1 cellular context compared by ENCODE assay signal in the genomic region with DNA sequence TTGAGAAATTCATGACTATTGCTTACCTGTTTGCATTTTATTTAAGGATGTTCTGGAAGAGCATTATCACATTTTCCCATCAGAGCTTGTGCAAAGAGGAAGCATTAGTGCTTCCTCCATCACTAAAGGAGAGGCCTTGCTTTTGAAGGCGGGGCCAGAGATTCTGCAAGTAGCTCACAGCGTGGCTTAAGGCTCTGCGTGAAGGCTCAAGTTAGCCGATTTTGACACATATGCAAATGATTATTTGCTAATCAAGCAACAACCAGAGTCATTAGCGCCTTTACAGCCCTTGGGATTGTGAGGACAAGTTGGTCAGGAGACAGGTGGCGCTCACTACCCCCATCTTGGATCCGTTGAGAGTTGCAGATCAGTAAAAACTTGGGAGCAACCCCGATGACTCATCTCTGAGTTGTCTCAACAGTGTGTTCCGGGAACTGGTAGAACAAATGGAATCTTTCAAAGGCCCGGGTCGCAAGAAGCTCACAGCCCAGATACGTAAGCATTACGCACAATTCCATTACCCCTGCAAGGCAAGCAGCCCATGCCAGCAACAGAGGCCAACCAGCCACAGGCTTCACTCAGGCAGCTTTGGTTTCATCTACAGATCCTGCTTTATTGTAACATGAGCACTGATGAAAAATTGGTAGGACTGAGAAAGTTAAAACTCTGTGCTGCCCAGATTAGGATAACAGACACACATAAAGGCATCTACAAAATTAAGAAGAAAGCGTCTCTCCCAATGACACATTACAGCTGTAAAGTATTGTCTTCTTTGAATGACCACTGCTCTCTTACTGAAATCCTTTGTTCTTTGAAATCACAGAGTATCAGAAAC.
TF ChIP-seq lines count a peak whose summit lies in the region.

No MANE protein-coding gene starts in this region.

TF ChIP-seq in HepG2, 621 proteins besides CTCF, POLR2A, EP300 and RAD21 (continued from another document and continues in another):
- TF ChIP-seq, protein P1, sequence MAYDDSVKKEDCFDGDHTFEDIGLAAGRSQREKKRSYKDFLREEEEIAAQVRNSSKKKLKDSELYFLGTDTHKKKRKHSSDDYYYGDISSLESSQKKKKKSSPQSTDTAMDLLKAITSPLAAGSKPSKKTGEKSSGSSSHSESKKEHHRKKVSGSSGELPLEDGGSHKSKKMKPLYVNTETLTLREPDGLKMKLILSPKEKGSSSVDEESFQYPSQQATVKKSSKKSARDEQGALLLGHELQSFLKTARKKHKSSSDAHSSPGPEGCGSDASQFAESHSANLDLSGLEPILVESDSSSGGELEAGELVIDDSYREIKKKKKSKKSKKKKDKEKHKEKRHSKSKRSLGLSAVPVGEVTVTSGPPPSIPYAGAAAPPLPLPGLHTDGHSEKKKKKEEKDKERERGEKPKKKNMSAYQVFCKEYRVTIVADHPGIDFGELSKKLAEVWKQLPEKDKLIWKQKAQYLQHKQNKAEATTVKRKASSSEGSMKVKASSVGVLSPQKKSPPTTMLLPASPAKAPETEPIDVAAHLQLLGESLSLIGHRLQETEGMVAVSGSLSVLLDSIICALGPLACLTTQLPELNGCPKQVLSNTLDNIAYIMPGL (CRISPR knock-in tag; IDR thresholded peaks at IDR 0.05; ENCODE audit: borderline replicate concordance in 1 of 2, low read depth in 1 of 2) = peak; percentile 49 to 54; a peak in 1 of 4 replicates
- TF ChIP-seq, protein P2, sequence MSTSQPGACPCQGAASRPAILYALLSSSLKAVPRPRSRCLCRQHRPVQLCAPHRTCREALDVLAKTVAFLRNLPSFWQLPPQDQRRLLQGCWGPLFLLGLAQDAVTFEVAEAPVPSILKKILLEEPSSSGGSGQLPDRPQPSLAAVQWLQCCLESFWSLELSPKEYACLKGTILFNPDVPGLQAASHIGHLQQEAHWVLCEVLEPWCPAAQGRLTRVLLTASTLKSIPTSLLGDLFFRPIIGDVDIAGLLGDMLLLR (CRISPR knock-in tag; IDR thresholded peaks at IDR 0.05) = no peak
- no peak for TF ChIP-seq ZNF367 (CRISPR knock-in tag; IDR thresholded peaks at IDR 0.05; ENCODE audit: borderline replicate concordance)
- TF ChIP-seq, protein P3, sequence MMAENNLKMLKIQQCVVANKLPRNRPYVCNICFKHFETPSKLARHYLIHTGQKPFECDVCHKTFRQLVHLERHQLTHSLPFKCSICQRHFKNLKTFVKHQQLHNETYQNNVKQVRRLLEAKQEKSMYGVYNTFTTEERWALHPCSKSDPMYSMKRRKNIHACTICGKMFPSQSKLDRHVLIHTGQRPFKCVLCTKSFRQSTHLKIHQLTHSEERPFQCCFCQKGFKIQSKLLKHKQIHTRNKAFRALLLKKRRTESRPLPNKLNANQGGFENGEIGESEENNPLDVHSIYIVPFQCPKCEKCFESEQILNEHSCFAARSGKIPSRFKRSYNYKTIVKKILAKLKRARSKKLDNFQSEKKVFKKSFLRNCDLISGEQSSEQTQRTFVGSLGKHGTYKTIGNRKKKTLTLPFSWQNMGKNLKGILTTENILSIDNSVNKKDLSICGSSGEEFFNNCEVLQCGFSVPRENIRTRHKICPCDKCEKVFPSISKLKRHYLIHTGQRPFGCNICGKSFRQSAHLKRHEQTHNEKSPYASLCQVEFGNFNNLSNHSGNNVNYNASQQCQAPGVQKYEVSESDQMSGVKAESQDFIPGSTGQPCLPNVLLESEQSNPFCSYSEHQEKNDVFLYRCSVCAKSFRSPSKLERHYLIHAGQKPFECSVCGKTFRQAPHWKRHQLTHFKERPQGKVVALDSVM (CRISPR knock-in tag; IDR thresholded peaks at IDR 0.05) = no peak
- peak; percentile 65 for TF ChIP-seq NFKB2 (CRISPR knock-in tag; IDR thresholded peaks at IDR 0.05; ENCODE audit: borderline replicate concordance)
- TF ChIP-seq MAFG (CRISPR knock-in tag; IDR thresholded peaks at IDR 0.05) = no peak
- TF ChIP-seq TBL1XR1 (IDR thresholded peaks at IDR 0.05; ENCODE audit: borderline replicate concordance, low read length, partially characterized antibody) = no peak
- TF ChIP-seq, protein P4, sequence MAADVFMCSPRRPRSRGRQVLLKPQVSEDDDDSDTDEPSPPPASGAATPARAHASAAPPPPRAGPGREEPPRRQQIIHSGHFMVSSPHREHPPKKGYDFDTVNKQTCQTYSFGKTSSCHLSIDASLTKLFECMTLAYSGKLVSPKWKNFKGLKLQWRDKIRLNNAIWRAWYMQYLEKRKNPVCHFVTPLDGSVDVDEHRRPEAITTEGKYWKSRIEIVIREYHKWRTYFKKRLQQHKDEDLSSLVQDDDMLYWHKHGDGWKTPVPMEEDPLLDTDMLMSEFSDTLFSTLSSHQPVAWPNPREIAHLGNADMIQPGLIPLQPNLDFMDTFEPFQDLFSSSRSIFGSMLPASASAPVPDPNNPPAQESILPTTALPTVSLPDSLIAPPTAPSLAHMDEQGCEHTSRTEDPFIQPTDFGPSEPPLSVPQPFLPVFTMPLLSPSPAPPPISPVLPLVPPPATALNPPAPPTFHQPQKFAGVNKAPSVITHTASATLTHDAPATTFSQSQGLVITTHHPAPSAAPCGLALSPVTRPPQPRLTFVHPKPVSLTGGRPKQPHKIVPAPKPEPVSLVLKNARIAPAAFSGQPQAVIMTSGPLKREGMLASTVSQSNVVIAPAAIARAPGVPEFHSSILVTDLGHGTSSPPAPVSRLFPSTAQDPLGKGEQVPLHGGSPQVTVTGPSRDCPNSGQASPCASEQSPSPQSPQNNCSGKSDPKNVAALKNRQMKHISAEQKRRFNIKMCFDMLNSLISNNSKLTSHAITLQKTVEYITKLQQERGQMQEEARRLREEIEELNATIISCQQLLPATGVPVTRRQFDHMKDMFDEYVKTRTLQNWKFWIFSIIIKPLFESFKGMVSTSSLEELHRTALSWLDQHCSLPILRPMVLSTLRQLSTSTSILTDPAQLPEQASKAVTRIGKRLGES (CRISPR knock-in tag; IDR thresholded peaks at IDR 0.05; ENCODE audit: borderline replicate concordance) = 0 out of 2 replicates have a peak, but pooled peaks have one; percentile 27
- no peak; the same call in 1 of the 2 replicates for TF ChIP-seq ZNF678 (CRISPR knock-in tag; IDR thresholded peaks at IDR 0.05)
- peak; percentile 56; the same call in 1 of the 2 replicates for TF ChIP-seq SATB2 (CRISPR knock-in tag; IDR thresholded peaks at IDR 0.05)
- TF ChIP-seq ZNF75D (CRISPR knock-in tag; IDR thresholded peaks at IDR 0.05; ENCODE audit: borderline replicate concordance) = no peak
- TF ChIP-seq, protein P5, sequence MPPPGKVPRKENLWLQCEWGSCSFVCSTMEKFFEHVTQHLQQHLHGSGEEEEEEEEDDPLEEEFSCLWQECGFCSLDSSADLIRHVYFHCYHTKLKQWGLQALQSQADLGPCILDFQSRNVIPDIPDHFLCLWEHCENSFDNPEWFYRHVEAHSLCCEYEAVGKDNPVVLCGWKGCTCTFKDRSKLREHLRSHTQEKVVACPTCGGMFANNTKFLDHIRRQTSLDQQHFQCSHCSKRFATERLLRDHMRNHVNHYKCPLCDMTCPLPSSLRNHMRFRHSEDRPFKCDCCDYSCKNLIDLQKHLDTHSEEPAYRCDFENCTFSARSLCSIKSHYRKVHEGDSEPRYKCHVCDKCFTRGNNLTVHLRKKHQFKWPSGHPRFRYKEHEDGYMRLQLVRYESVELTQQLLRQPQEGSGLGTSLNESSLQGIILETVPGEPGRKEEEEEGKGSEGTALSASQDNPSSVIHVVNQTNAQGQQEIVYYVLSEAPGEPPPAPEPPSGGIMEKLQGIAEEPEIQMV (CRISPR knock-in tag; IDR thresholded peaks at IDR 0.05; ENCODE audit: low read depth) = no peak
- no peak for TF ChIP-seq ZNF17 (CRISPR knock-in tag; IDR thresholded peaks at IDR 0.05)
- no peak; the same call in 1 of the 2 replicates for TF ChIP-seq NFIC (IDR thresholded peaks at IDR 0.05; ENCODE audit: low read length)
- TF ChIP-seq HDAC6 (IDR thresholded peaks at IDR 0.05; ENCODE audit: low read depth, low read length) = no peak
- TF ChIP-seq KDM5A (IDR thresholded peaks at IDR 0.05; ENCODE audit: borderline replicate concordance, low read length) = no peak
- TF ChIP-seq MTA1 (CRISPR knock-in tag; IDR thresholded peaks at IDR 0.05; ENCODE audit: borderline replicate concordance) = no peak
- TF ChIP-seq, protein P6, sequence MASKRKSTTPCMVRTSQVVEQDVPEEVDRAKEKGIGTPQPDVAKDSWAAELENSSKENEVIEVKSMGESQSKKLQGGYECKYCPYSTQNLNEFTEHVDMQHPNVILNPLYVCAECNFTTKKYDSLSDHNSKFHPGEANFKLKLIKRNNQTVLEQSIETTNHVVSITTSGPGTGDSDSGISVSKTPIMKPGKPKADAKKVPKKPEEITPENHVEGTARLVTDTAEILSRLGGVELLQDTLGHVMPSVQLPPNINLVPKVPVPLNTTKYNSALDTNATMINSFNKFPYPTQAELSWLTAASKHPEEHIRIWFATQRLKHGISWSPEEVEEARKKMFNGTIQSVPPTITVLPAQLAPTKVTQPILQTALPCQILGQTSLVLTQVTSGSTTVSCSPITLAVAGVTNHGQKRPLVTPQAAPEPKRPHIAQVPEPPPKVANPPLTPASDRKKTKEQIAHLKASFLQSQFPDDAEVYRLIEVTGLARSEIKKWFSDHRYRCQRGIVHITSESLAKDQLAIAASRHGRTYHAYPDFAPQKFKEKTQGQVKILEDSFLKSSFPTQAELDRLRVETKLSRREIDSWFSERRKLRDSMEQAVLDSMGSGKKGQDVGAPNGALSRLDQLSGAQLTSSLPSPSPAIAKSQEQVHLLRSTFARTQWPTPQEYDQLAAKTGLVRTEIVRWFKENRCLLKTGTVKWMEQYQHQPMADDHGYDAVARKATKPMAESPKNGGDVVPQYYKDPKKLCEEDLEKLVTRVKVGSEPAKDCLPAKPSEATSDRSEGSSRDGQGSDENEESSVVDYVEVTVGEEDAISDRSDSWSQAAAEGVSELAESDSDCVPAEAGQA (IDR thresholded peaks at IDR 0.05; ENCODE audit: low read depth) = peak; percentile 88
- TF ChIP-seq, protein P6 (CRISPR knock-in tag; IDR thresholded peaks at IDR 0.05; ENCODE audit: borderline replicate concordance) = no peak
- TF ChIP-seq HOXA9 (CRISPR knock-in tag; IDR thresholded peaks at IDR 0.05; ENCODE audit: borderline replicate concordance) = no peak
- TF ChIP-seq ZFP62 (CRISPR knock-in tag; IDR thresholded peaks at IDR 0.05) = no peak
- no peak for TF ChIP-seq BRCA1 (CRISPR knock-in tag; IDR thresholded peaks at IDR 0.05)
- TF ChIP-seq MAFF (IDR thresholded peaks at IDR 0.05; ENCODE audit: low read depth, low read length) = 0 out of 2 replicates have a peak, but pooled peaks have one; percentile 42
- TF ChIP-seq ZNF549 (CRISPR knock-in tag; IDR thresholded peaks at IDR 0.05) = no peak
- TF ChIP-seq, protein P7, sequence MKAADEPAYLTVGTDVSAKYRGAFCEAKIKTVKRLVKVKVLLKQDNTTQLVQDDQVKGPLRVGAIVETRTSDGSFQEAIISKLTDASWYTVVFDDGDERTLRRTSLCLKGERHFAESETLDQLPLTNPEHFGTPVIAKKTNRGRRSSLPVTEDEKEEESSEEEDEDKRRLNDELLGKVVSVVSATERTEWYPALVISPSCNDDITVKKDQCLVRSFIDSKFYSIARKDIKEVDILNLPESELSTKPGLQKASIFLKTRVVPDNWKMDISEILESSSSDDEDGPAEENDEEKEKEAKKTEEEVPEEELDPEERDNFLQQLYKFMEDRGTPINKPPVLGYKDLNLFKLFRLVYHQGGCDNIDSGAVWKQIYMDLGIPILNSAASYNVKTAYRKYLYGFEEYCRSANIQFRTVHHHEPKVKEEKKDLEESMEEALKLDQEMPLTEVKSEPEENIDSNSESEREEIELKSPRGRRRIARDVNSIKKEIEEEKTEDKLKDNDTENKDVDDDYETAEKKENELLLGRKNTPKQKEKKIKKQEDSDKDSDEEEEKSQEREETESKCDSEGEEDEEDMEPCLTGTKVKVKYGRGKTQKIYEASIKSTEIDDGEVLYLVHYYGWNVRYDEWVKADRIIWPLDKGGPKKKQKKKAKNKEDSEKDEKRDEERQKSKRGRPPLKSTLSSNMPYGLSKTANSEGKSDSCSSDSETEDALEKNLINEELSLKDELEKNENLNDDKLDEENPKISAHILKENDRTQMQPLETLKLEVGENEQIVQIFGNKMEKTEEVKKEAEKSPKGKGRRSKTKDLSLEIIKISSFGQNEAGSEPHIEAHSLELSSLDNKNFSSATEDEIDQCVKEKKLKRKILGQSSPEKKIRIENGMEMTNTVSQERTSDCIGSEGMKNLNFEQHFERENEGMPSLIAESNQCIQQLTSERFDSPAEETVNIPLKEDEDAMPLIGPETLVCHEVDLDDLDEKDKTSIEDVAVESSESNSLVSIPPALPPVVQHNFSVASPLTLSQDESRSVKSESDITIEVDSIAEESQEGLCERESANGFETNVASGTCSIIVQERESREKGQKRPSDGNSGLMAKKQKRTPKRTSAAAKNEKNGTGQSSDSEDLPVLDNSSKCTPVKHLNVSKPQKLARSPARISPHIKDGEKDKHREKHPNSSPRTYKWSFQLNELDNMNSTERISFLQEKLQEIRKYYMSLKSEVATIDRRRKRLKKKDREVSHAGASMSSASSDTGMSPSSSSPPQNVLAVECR (CRISPR knock-in tag; IDR thresholded peaks at IDR 0.05; ENCODE audit: borderline replicate concordance) = peak; percentile 54; the same call in 1 of the 2 replicates
- TF ChIP-seq, protein P8, sequence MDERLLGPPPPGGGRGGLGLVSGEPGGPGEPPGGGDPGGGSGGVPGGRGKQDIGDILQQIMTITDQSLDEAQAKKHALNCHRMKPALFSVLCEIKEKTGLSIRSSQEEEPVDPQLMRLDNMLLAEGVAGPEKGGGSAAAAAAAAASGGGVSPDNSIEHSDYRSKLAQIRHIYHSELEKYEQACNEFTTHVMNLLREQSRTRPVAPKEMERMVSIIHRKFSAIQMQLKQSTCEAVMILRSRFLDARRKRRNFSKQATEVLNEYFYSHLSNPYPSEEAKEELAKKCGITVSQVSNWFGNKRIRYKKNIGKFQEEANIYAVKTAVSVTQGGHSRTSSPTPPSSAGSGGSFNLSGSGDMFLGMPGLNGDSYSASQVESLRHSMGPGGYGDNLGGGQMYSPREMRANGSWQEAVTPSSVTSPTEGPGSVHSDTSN (CRISPR knock-in tag; IDR thresholded peaks at IDR 0.05) = no peak
- no peak for TF ChIP-seq HOXA7 (CRISPR knock-in tag; IDR thresholded peaks at IDR 0.05)
- peak; percentile 35; the same call in 1 of the 2 replicates for TF ChIP-seq TAF1 (CRISPR knock-in tag; IDR thresholded peaks at IDR 0.05)
- no peak for TF ChIP-seq SP1 (IDR thresholded peaks at IDR 0.05)
- TF ChIP-seq SP1 (CRISPR knock-in tag; IDR thresholded peaks at IDR 0.05) = peak; percentile 42; the same call in 1 of the 2 replicates
